ENCODE assay signal across 8 cellular contexts in genomic region chr9:128818839-128819715, GRCh38. TPM values are rescaled to one million over a fixed set of nuclear protein-coding genes. Genes with fewer than 3 reads are reported as not detected.
DNase-seq lines count a peak whose midpoint lies in the region; ATAC-seq and TF ChIP-seq lines count a peak whose summit lies in the region.

No MANE protein-coding gene starts in this region.

- H3K4me1 ChIP-seq in SJSA1 (replicated peaks) (peaks cover 8% of the 10 kb centered on the region), iPS-18a (ENCODE audit: control insufficient read depth, low read depth, low read length) (no peaks in the 10 kb centered on the region), gastrocnemius medialis (peaks cover 4 to 12% of the 10 kb centered on the region in 2 donors)

- H3K4me3 ChIP-seq in SJSA1 (peak overlapping the region; percentile 57), astrocyte of the cerebellum (ENCODE audit: low read depth, low read length) (peak overlapping the region; percentile 57), iPS-18a (ENCODE audit: low read length) (peak overlapping the region; percentile 61), gastrocnemius medialis (peak overlapping the region; percentile 64 to 87 (median 72))

- H3K36me3 ChIP-seq in SJSA1 (peaks cover 36% of the 10 kb centered on the region), iPS-18a (ENCODE audit: control insufficient read depth, low read depth, low read length) (peaks cover 27% of the 10 kb centered on the region), gastrocnemius medialis (peaks cover 0 to 26% of the 10 kb centered on the region in 2 donors)

- H3K9me3 ChIP-seq in SJSA1 (replicated peaks): no peaks in the 10 kb centered on the region
- no peaks in the 10 kb centered on the region for H3K9me3 ChIP-seq in iPS-18a (ENCODE audit: control insufficient read depth, low read depth, low read length)
- no peaks in the 10 kb centered on the region for H3K9me3 ChIP-seq in gastrocnemius medialis

- intact Hi-C loops in gastrocnemius medialis (cut with DNase I; ENCODE audit: low total_unique reads): loop anchor here (1.0 kb wide), 3 partner anchors 10 to 117 kb away; partner anchors contain the start of genes PKN3, SPOUT1 and TBC1D13

- peak overlapping the region; percentile 90 for H3K27ac ChIP-seq in C4-2B
- no peak overlapping the region for H3K27ac ChIP-seq in SJSA1
- H3K27ac ChIP-seq in iPS-18a (ENCODE audit: low read length): no peak overlapping the region
- peak overlapping the region; percentile 81 to 96 (median 92) for H3K27ac ChIP-seq in gastrocnemius medialis

- TF ChIP-seq POLR2A in gastrocnemius medialis (IDR thresholded peaks at IDR 0.05): no peak

- DNase-seq in SJSA1 (ENCODE audit: low read depth in 1 of 2, low spot score in 2 of 2) (peak in 1 of 2 experiments; percentile 21), astrocyte of the cerebellum (ENCODE audit: low read depth) (no peak), gastrocnemius medialis (peak in 1 of 2 donors; percentile 57), NK-92 (lab: John Stamatoyannopoulos, UW; ENCODE audit: unreplicated experiment) (no peak)

- TF ChIP-seq CTCF in C4-2B (conservative IDR thresholded peaks at IDR 0.05) (no peak), astrocyte of the cerebellum (IDR thresholded peaks at IDR 0.05; ENCODE audit: low read depth, low read length, missing control alignments) (no peak), gastrocnemius medialis (IDR thresholded peaks at IDR 0.05 in 4 of 5, conservative IDR thresholded peaks at IDR 0.05 in 1 of 5) (no peak)

- peak; percentile 16 for ATAC-seq in GM19328 (IDR thresholded peaks at IDR 0.05; ENCODE audit: unreplicated experiment)
- peak; percentile 24 for ATAC-seq in HG03457 (IDR thresholded peaks at IDR 0.05; ENCODE audit: unreplicated experiment)
- ATAC-seq in gastrocnemius medialis: peak; percentile 54 to 66

- H3K27me3 ChIP-seq in SJSA1 (replicated peaks) (no peaks in the 10 kb centered on the region), iPS-18a (ENCODE audit: control insufficient read depth, insufficient read depth, low read length) (peaks cover 4% of the 10 kb centered on the region), gastrocnemius medialis (no peaks in the 10 kb centered on the region)

- H3K9ac ChIP-seq in iPS-18a (ENCODE audit: low read length): no peak overlapping the region

- in situ Hi-C loops in astrocyte of the cerebellum (cut with HindIII; ENCODE audit: low sequenced_read_pairs) (no loop called here), gastrocnemius medialis (cut with MboI; ENCODE audit: low sequenced_read_pairs in 4 of 4) (no loop called here)

RNA-seq across cellular contexts. Expression of gene ENDOG, which starts 0.8 kb away (rescaled TPM):
- total RNA-seq in SJSA1 (2014; rRNA removed; shearing (Covaris generic)): 27.5 and 41.8 TPM in 2 replicates
- total RNA-seq in gastrocnemius medialis: 100 to 1,000 TPM in 3 of 4 donors, 10 to 100 TPM in 1; 58.2 to 212 (median 122) TPM

RNA-seq across cellular contexts. Expression of gene SPOUT1, which starts 10.5 kb away (rescaled TPM):
- 13.5 and 15.3 TPM in 2 replicates for total RNA-seq in SJSA1 (2014; rRNA removed; shearing (Covaris generic))
- 10 to 100 TPM; 10.7 to 29.3 (median 14.9) TPM for total RNA-seq in gastrocnemius medialis

RNA-seq across cellular contexts. Expression of gene TBC1D13, which starts 32.0 kb away (rescaled TPM):
- total RNA-seq in SJSA1 (2014; rRNA removed; shearing (Covaris generic)): 5.9 and 20.6 TPM in 2 replicates
- 10 to 100 TPM in 2 of 4 donors, 1 to 10 TPM in 2; 7.8 to 14.3 (median 11.3) TPM for total RNA-seq in gastrocnemius medialis

RNA-seq across cellular contexts. Expression of gene ZER1, which starts 47.4 kb away (rescaled TPM):
- 10.5 and 13.2 TPM in 2 replicates for total RNA-seq in SJSA1 (2014; rRNA removed; shearing (Covaris generic))
- total RNA-seq in gastrocnemius medialis: 100 to 1,000 TPM in 3 of 4 donors, 10 to 100 TPM in 1; 63.6 to 115 (median 105) TPM

Comparison
In these comparisons a context has a peak if more than half of its experiments do, and no peak if none do; other contexts are left out.
1. H3K27ac ChIP-seq: peak in C4-2B (single experiment) and gastrocnemius medialis (4 of 4); none in SJSA1 (single experiment) and iPS-18a (single experiment).
2. Peak in every context shown above with its lines, with median percentiles within 50 percentile points of each other: ATAC-seq and H3K4me3 ChIP-seq.